Comparison of ENCODE assay signal across 1 cellular context in the genomic region with DNA sequence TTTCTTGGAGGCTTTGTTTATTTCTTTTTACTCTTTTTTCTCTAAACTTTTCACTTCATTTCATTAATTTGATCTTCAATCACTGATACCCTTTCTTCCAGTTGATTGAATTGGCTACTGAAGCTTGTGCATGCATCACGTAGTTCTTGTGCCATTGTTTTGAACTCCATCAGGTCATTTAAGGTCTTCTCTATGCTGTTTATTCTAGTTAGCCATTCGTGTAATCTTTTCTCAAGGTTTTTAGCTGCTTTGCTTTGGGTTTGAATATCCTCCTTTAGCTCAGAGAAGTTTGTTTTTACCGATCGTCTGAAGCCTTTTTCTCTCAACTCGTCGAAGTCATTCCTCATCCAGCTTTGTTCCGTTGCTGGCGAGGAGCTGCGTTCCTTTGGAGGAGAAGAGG.
DNase-seq lines count a peak whose midpoint lies in the region; ATAC-seq, FAIRE-seq and TF ChIP-seq lines count a peak whose summit lies in the region.
"Not testable (repeated sequence)": the region's sequence is repeated elsewhere in the genome, so short reads cannot be mapped to it uniquely, and the experiment has no call there.

No MANE protein-coding gene starts in this region.

- peaks cover 46% of the 10 kb centered on the region for H3K4me1 ChIP-seq in HepG2 (ENCODE audit: insufficient read depth, low read length)

- H3K9me3 ChIP-seq in HepG2 (ENCODE audit: low read length) = not testable (repeated sequence)

- H3K79me2 ChIP-seq in HepG2 (ENCODE audit: insufficient read depth, low read length) = not testable (repeated sequence)

- not testable (repeated sequence) for H3K4me2 ChIP-seq in HepG2 (ENCODE audit: low read depth, low read length)

- not testable (repeated sequence) for TF ChIP-seq POLR2A in HepG2 (IDR thresholded peaks at IDR 0.05; ENCODE audit: insufficient read depth in 1 of 2, low read depth in 2 of 2, low read length in 2 of 2)

- POLR2A ChIA-PET in HepG2 (lab: Yijun Ruan, JAX) = interaction anchor here (1.2 to 3.8 kb wide), 2 partner anchors 80 to 81 kb away, joined by 3 to 14 read pairs; no protein-coding TSS in a partner anchor

- TF ChIP-seq RAD21 in HepG2 (CRISPR knock-in tag; IDR thresholded peaks at IDR 0.05) = not testable (repeated sequence)

- in situ Hi-C loops in HepG2 (cut with HindIII; ENCODE audit: extremely low pct_ligation_motif_present, low pct_unique_long_range_greater_than_20kb) = not testable (repeated sequence)

- 80% methylated on average over 9 of the region's 9 CpGs for WGBS in HepG2 (ENCODE audit: low lambda C conversion rate)

- not testable (repeated sequence) for H3K36me3 ChIP-seq in HepG2 (replicated peaks in 1 of 2; ENCODE audit: control insufficient read depth in 1 of 2, insufficient read depth in 2 of 2, low read length in 2 of 2)

- not testable (repeated sequence) for DNase-seq in HepG2 (ENCODE audit: low spot score)

- ATAC-seq in HepG2 = not testable (repeated sequence)

- H3K27me3 ChIP-seq in HepG2 (ENCODE audit: control insufficient read depth in 1 of 2, insufficient read depth in 2 of 2, low read length in 2 of 2) = not testable (repeated sequence)

- intact Hi-C loops in HepG2 (cut with micrococcal nuclease; ENCODE audit: unreplicated experiment) = not testable (repeated sequence)

- CTCF ChIA-PET in HepG2 (lab: Yijun Ruan, JAX; ENCODE audit: low intra/inter-chr PET ratio, low total read pairs) = not testable (repeated sequence)

- not testable (repeated sequence) for H4K20me1 ChIP-seq in HepG2 (ENCODE audit: insufficient read depth, low read length)

- not testable (repeated sequence) for H2AFZ ChIP-seq in HepG2 (ENCODE audit: low read length)

- peak in 1 of 2 experiments; percentile 16; a peak in 1 of 4 replicates for TF ChIP-seq EP300 in HepG2 (IDR thresholded peaks at IDR 0.05; ENCODE audit: low read depth in 2 of 2, low read length in 2 of 2)
- not testable (repeated sequence) for TF ChIP-seq EP300 in HepG2 (CRISPR knock-in tag; IDR thresholded peaks at IDR 0.05; ENCODE audit: borderline replicate concordance)

- H3K9ac ChIP-seq in HepG2 (ENCODE audit: insufficient read depth, low read depth, low read length) = not testable (repeated sequence)

- H3K27ac ChIP-seq in HepG2 (ENCODE audit: extremely low read length, insufficient read depth, low read length) = not testable (repeated sequence)

- BruUV-seq in HepG2 (replicated peaks; lab: Mats Ljungman, UMichigan) = not testable (repeated sequence)

- TF ChIP-seq CTCF in HepG2 (CRISPR knock-in tag; IDR thresholded peaks at IDR 0.05) = not testable (repeated sequence)

- FAIRE-seq in HepG2 (lab: Jason Lieb, UNC) = not testable (repeated sequence)

- not testable (repeated sequence) for H3K4me3 ChIP-seq in HepG2 (replicated peaks in 1 of 3; ENCODE audit: insufficient read depth in 1 of 3, low read depth in 2 of 3, low read length in 3 of 3)

TF ChIP-seq in HepG2, 621 proteins besides CTCF, POLR2A, EP300 and RAD21:
- TF ChIP-seq RXRB (CRISPR knock-in tag; IDR thresholded peaks at IDR 0.05; ENCODE audit: borderline replicate concordance) (peak; percentile 89), ZNF644 (CRISPR knock-in tag; IDR thresholded peaks at IDR 0.05; ENCODE audit: low read depth) (0 out of 2 replicates have a peak, but pooled peaks have one; percentile 35), NCOA2 (CRISPR knock-in tag; IDR thresholded peaks at IDR 0.05) (peak; percentile 18; the same call in 1 of the 2 replicates), SOX13 (CRISPR knock-in tag; conservative IDR thresholded peaks at IDR 0.05 in 1 of 2, IDR thresholded peaks at IDR 0.05 in 1 of 2) (peak in 1 of 2 experiments; percentile 25; a peak in 1 of 4 replicates), ZMYM4 (CRISPR knock-in tag; IDR thresholded peaks at IDR 0.05) (peak; percentile 26; the same call in 1 of the 2 replicates), RARA (CRISPR knock-in tag; IDR thresholded peaks at IDR 0.05) (peak; percentile 33; the same call in 1 of the 2 replicates), GATAD2A (CRISPR knock-in tag; IDR thresholded peaks at IDR 0.05) (peak; percentile 37; the same call in 1 of the 2 replicates), SOX5 (CRISPR knock-in tag; IDR thresholded peaks at IDR 0.05; ENCODE audit: borderline replicate concordance) (peak; percentile 25; the same call in 1 of the 2 replicates), MED1 (CRISPR knock-in tag; IDR thresholded peaks at IDR 0.05) (peak; percentile 49), HOMEZ (CRISPR knock-in tag; IDR thresholded peaks at IDR 0.05; ENCODE audit: low read depth) (peak; percentile 46; the same call in 1 of the 2 replicates)
- not testable (repeated sequence) for TF ChIP-seq SOX13 (IDR thresholded peaks at IDR 0.05)
- TF ChIP-seq, protein P1, sequence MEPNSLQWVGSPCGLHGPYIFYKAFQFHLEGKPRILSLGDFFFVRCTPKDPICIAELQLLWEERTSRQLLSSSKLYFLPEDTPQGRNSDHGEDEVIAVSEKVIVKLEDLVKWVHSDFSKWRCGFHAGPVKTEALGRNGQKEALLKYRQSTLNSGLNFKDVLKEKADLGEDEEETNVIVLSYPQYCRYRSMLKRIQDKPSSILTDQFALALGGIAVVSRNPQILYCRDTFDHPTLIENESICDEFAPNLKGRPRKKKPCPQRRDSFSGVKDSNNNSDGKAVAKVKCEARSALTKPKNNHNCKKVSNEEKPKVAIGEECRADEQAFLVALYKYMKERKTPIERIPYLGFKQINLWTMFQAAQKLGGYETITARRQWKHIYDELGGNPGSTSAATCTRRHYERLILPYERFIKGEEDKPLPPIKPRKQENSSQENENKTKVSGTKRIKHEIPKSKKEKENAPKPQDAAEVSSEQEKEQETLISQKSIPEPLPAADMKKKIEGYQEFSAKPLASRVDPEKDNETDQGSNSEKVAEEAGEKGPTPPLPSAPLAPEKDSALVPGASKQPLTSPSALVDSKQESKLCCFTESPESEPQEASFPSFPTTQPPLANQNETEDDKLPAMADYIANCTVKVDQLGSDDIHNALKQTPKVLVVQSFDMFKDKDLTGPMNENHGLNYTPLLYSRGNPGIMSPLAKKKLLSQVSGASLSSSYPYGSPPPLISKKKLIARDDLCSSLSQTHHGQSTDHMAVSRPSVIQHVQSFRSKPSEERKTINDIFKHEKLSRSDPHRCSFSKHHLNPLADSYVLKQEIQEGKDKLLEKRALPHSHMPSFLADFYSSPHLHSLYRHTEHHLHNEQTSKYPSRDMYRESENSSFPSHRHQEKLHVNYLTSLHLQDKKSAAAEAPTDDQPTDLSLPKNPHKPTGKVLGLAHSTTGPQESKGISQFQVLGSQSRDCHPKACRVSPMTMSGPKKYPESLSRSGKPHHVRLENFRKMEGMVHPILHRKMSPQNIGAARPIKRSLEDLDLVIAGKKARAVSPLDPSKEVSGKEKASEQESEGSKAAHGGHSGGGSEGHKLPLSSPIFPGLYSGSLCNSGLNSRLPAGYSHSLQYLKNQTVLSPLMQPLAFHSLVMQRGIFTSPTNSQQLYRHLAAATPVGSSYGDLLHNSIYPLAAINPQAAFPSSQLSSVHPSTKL (CRISPR knock-in tag; IDR thresholded peaks at IDR 0.05) = peak; percentile 43; the same call in 1 of the 2 replicates
- TF ChIP-seq, protein P2, sequence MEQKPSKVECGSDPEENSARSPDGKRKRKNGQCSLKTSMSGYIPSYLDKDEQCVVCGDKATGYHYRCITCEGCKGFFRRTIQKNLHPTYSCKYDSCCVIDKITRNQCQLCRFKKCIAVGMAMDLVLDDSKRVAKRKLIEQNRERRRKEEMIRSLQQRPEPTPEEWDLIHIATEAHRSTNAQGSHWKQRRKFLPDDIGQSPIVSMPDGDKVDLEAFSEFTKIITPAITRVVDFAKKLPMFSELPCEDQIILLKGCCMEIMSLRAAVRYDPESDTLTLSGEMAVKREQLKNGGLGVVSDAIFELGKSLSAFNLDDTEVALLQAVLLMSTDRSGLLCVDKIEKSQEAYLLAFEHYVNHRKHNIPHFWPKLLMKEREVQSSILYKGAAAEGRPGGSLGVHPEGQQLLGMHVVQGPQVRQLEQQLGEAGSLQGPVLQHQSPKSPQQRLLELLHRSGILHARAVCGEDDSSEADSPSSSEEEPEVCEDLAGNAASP (CRISPR knock-in tag; IDR thresholded peaks at IDR 0.05; ENCODE audit: borderline replicate concordance) = peak; percentile 91; the same call in 1 of the 2 replicates
